In genomic region chrX:78160711-78161110, GRCh38 we compare ENCODE assay signal across 4 cellular contexts. TPM values are rescaled to one million over a fixed set of nuclear protein-coding genes. Genes with fewer than 3 reads are reported as not detected.
DNase-seq lines count a peak whose midpoint lies in the region; ATAC-seq and TF ChIP-seq lines count a peak whose summit lies in the region.
"Not testable (repeated sequence)": the region's sequence is repeated elsewhere in the genome, so short reads cannot be mapped to it uniquely, and the experiment has no call there.

No MANE protein-coding gene starts in this region.

- not testable (repeated sequence) for H2BK120ac ChIP-seq in mesendoderm (ENCODE audit: low read depth, low read length)

- not testable (repeated sequence) for TF ChIP-seq CTCF in GM23338 (conservative IDR thresholded peaks at IDR 0.05; ENCODE audit: low read depth in 2 of 2); endodermal cell (conservative IDR thresholded peaks at IDR 0.05)

- 0 out of 2 replicates have a peak overlapping the region, but pooled peaks have one; percentile 52 for H2AFZ ChIP-seq in GM23338

- H3K23ac ChIP-seq in mesendoderm (ENCODE audit: low read length), result not testable (repeated sequence)

- H3K56ac ChIP-seq in mesendoderm (ENCODE audit: low read length), result not testable (repeated sequence)

- not testable (repeated sequence) for H3K9ac ChIP-seq in endodermal cell (ENCODE audit: extremely low read depth, low read length, poor library complexity, severe bottlenecking); mesendoderm (ENCODE audit: low read length)

- not testable (repeated sequence) for H3F3A ChIP-seq in GM23338 (replicated peaks; ENCODE audit: low read depth)

- not testable (repeated sequence) for H3K27me3 ChIP-seq in GM23338 (ENCODE audit: insufficient read depth); endodermal cell (ENCODE audit: control insufficient read depth, insufficient read depth, low read length, poor library complexity, severe bottlenecking); mesendoderm (ENCODE audit: insufficient read depth, low read length, poor library complexity)

- H3K9me3 ChIP-seq in endodermal cell (ENCODE audit: control insufficient read depth, low read length), result not testable (repeated sequence)

- not testable (repeated sequence) for ATAC-seq in GM23338

- H3K79me1 ChIP-seq in mesendoderm (ENCODE audit: low read length), result not testable (repeated sequence)

- not testable (repeated sequence) for H3K4me3 Mint-ChIP-seq in GM23338, endodermal cell

- H4K20me1 ChIP-seq in GM23338 (replicated peaks; ENCODE audit: insufficient read depth), result not testable (repeated sequence)

- not testable (repeated sequence) for H3K9me2 ChIP-seq in GM23338 (ENCODE audit: insufficient read depth)

- not testable (repeated sequence) for H2AK5ac ChIP-seq in mesendoderm (ENCODE audit: low read length)

- H4K8ac ChIP-seq in mesendoderm (ENCODE audit: low read depth, low read length), result not testable (repeated sequence)

- DNase-seq in ELF-1 (ENCODE audit: low read depth, low spot score), result peak; percentile 51
- not testable (repeated sequence) for DNase-seq in GM23338 (ENCODE audit: low spot score)
- peak; percentile 60 for DNase-seq in endodermal cell
- peak; percentile 74 for DNase-seq in mesendoderm

- H3K79me2 ChIP-seq in GM23338 (replicated peaks; ENCODE audit: insufficient read depth); mesendoderm (ENCODE audit: control insufficient read depth, insufficient read depth, low read length): not testable (repeated sequence)

- not testable (repeated sequence) for H3K4me1 Mint-ChIP-seq in GM23338, endodermal cell

- H3K36me3 ChIP-seq in GM23338 (ENCODE audit: insufficient read depth); endodermal cell (ENCODE audit: control insufficient read depth, insufficient read depth, low read length); mesendoderm (ENCODE audit: control insufficient read depth, insufficient read depth, low read length): not testable (repeated sequence)

- not testable (repeated sequence) for H3K27me3 Mint-ChIP-seq in GM23338 (ENCODE audit: insufficient read depth, low read depth, poor library complexity); endodermal cell (ENCODE audit: insufficient read depth)

- H3K4me1 ChIP-seq in GM23338 (ENCODE audit: insufficient read depth); endodermal cell (ENCODE audit: control insufficient read depth, insufficient read depth, low read length); mesendoderm (ENCODE audit: control insufficient read depth, low read depth, low read length): not testable (repeated sequence)

- not testable (repeated sequence) for H2BK5ac ChIP-seq in mesendoderm (ENCODE audit: low read length)

- H3K27ac ChIP-seq in GM23338 (ENCODE audit: low read depth); endodermal cell (ENCODE audit: low read depth, low read length); mesendoderm (ENCODE audit: low read depth, low read length): not testable (repeated sequence)

- not testable (repeated sequence) for H3K4ac ChIP-seq in mesendoderm (ENCODE audit: low read depth, low read length)

- WGBS in endodermal cell (ENCODE audit: insufficient coverage in 1 of 2, insufficient read length in 1 of 2), 2 experiments, result 51% methylated on average over 4 of the region's 4 CpGs; no CpG with 5 or more reads in 1 of the 2 experiments
- no CpG with 5 or more reads among the region's 4 CpGs for WGBS in mesendoderm (ENCODE audit: extremely low coverage, insufficient coverage, low lambda C conversion rate)

- not testable (repeated sequence) for H3K4me3 ChIP-seq in GM23338; endodermal cell (ENCODE audit: low read length); mesendoderm (ENCODE audit: low read length)

- H3K9me3 Mint-ChIP-seq in GM23338 (peaks cover 12% of the 10 kb centered on the region; the same call in 1 of the 3 replicates), endodermal cell (peaks cover 86% of the 10 kb centered on the region)

- H3K36me3 Mint-ChIP-seq in GM23338 (ENCODE audit: low read depth), result not testable (repeated sequence)
- H3K36me3 Mint-ChIP-seq in endodermal cell (ENCODE audit: low read depth), result peaks cover 10% of the 10 kb centered on the region

- H3K18ac ChIP-seq in mesendoderm (ENCODE audit: low read length), result not testable (repeated sequence)

- not testable (repeated sequence) for H4K5ac ChIP-seq in mesendoderm (ENCODE audit: low read length)

- H2BK15ac ChIP-seq in mesendoderm (replicated peaks; ENCODE audit: low read depth), result not testable (repeated sequence)

- H3K4me2 ChIP-seq in GM23338; mesendoderm (ENCODE audit: low read length): not testable (repeated sequence)

- H3K27ac Mint-ChIP-seq in GM23338, endodermal cell: not testable (repeated sequence)

RNA-seq across cellular contexts. Expression of gene TAF9B, which starts 21.3 kb away (rescaled TPM):
- 37.8 and 44.4 TPM in 2 replicates for total RNA-seq in GM23338 (2014; rRNA removed; shearing (Covaris generic))
- polyA plus RNA-seq in GM23338 (2016; fragmentation: Nextera tagmentation; extraction: Ambion mirVana), result 17.5 and 23.1 TPM in 2 replicates
- 10 to 100 TPM; 44.0 to 53.1 TPM for total RNA-seq in endodermal cell
- polyA plus RNA-seq in endodermal cell (2013, experiment 1 of 2), result 3.5 TPM
- 3.4 TPM for polyA plus RNA-seq in endodermal cell (2013, experiment 2 of 2)
- 34.4 TPM for polyA plus RNA-seq in mesendoderm (2013, experiment 1 of 2)
- 33.7 TPM for polyA plus RNA-seq in mesendoderm (2013, experiment 2 of 2)

RNA-seq across cellular contexts. Expression of gene PGK1, which starts 56.7 kb away (rescaled TPM):
- total RNA-seq in GM23338 (2014; rRNA removed; shearing (Covaris generic)), result 336 and 393 TPM in 2 replicates
- polyA plus RNA-seq in GM23338 (2016; fragmentation: Nextera tagmentation; extraction: Ambion mirVana), result 249 and 262 TPM in 2 replicates
- 100 to 1,000 TPM; 277 to 296 TPM for total RNA-seq in endodermal cell
- polyA plus RNA-seq in endodermal cell (2013, experiment 1 of 2), result 321 TPM
- polyA plus RNA-seq in endodermal cell (2013, experiment 2 of 2), result 341 TPM
- polyA plus RNA-seq in mesendoderm (2013, experiment 1 of 2), result 194 TPM
- 199 TPM for polyA plus RNA-seq in mesendoderm (2013, experiment 2 of 2)
